1 cellular context compared by ENCODE assay signal in genomic region chr5:138543730-138544104, GRCh38.
TF ChIP-seq lines count a peak whose summit lies in the region.

No MANE protein-coding gene starts in this region.

TF ChIP-seq in HepG2, 621 proteins besides CTCF, POLR2A, EP300 and RAD21 (continued from another document and continues in another):
- TF ChIP-seq TRAFD1 (CRISPR knock-in tag; IDR thresholded peaks at IDR 0.05; ENCODE audit: borderline replicate concordance): no peak
- TF ChIP-seq KLF15 (CRISPR knock-in tag; IDR thresholded peaks at IDR 0.05; ENCODE audit: borderline replicate concordance): 0 out of 2 replicates have a peak, but pooled peaks have one; percentile 0
- TF ChIP-seq ZHX1 (CRISPR knock-in tag; IDR thresholded peaks at IDR 0.05; ENCODE audit: low read depth): 0 out of 2 replicates have a peak, but pooled peaks have one; percentile 15
- no peak for TF ChIP-seq ZNF33A (CRISPR knock-in tag; IDR thresholded peaks at IDR 0.05; ENCODE audit: borderline replicate concordance)
- no peak for TF ChIP-seq ZNF737 (CRISPR knock-in tag; IDR thresholded peaks at IDR 0.05; ENCODE audit: borderline replicate concordance)
- no peak for TF ChIP-seq JDP2 (CRISPR knock-in tag; IDR thresholded peaks at IDR 0.05; ENCODE audit: borderline replicate concordance)
- TF ChIP-seq ZSCAN9 (CRISPR knock-in tag; IDR thresholded peaks at IDR 0.05; ENCODE audit: borderline replicate concordance): no peak
- TF ChIP-seq ISX (CRISPR knock-in tag; conservative IDR thresholded peaks at IDR 0.05): no peak
- no peak for TF ChIP-seq POLR2G (IDR thresholded peaks at IDR 0.05; ENCODE audit: low read depth, low read length)
- TF ChIP-seq ZNF746 (CRISPR knock-in tag; IDR thresholded peaks at IDR 0.05): no peak
- no peak for TF ChIP-seq NBN (conservative IDR thresholded peaks at IDR 0.05)
- no peak for TF ChIP-seq ZNF607 (CRISPR knock-in tag; IDR thresholded peaks at IDR 0.05; ENCODE audit: borderline replicate concordance)
- no peak for TF ChIP-seq ZNF558 (CRISPR knock-in tag; IDR thresholded peaks at IDR 0.05; ENCODE audit: borderline replicate concordance)
- TF ChIP-seq SP2 (CRISPR knock-in tag; IDR thresholded peaks at IDR 0.05): no peak
- TF ChIP-seq MAFG (CRISPR knock-in tag; IDR thresholded peaks at IDR 0.05): no peak
- TF ChIP-seq RFXANK (CRISPR knock-in tag; IDR thresholded peaks at IDR 0.05): no peak
- TF ChIP-seq ZNF292 (CRISPR knock-in tag; IDR thresholded peaks at IDR 0.05; ENCODE audit: borderline replicate concordance, low read depth): no peak
- peak; percentile 52 for TF ChIP-seq ASH2L (IDR thresholded peaks at IDR 0.05; ENCODE audit: insufficient read length, low read depth, low read length)
- TF ChIP-seq ZSCAN29 (CRISPR knock-in tag; conservative IDR thresholded peaks at IDR 0.05): 0 out of 2 replicates have a peak, but pooled peaks have one; percentile 2
- no peak for TF ChIP-seq ATF3 (CRISPR knock-in tag; IDR thresholded peaks at IDR 0.05)
- TF ChIP-seq ZNF703 (CRISPR knock-in tag; IDR thresholded peaks at IDR 0.05; ENCODE audit: borderline replicate concordance): no peak
- no peak for TF ChIP-seq PREB (CRISPR knock-in tag; IDR thresholded peaks at IDR 0.05)
- 0 out of 2 replicates have a peak, but pooled peaks have one; percentile 12 for TF ChIP-seq ZNF20 (CRISPR knock-in tag; IDR thresholded peaks at IDR 0.05)
- TF ChIP-seq NAIF1 (CRISPR knock-in tag; IDR thresholded peaks at IDR 0.05; ENCODE audit: borderline replicate concordance): no peak
- TF ChIP-seq HNF4A (CRISPR knock-in tag; IDR thresholded peaks at IDR 0.05): 0 out of 2 replicates have a peak, but pooled peaks have one; percentile 28
- peak; percentile 30; the same call in 1 of the 2 replicates for TF ChIP-seq ZNF263 (CRISPR knock-in tag; IDR thresholded peaks at IDR 0.05)
- TF ChIP-seq CREB1 (IDR thresholded peaks at IDR 0.05): no peak
- TF ChIP-seq CREB1 (CRISPR knock-in tag; IDR thresholded peaks at IDR 0.05): no peak
- peak; percentile 2; the same call in 1 of the 2 replicates for TF ChIP-seq ZNF777 (CRISPR knock-in tag; IDR thresholded peaks at IDR 0.05)
- TF ChIP-seq HMG20A (CRISPR knock-in tag; IDR thresholded peaks at IDR 0.05; ENCODE audit: borderline replicate concordance): no peak
- no peak for TF ChIP-seq NFAT5 (CRISPR knock-in tag; IDR thresholded peaks at IDR 0.05)
- no peak for TF ChIP-seq RBFOX2 (IDR thresholded peaks at IDR 0.05; ENCODE audit: low read depth, low read length)
- TF ChIP-seq HNF4G (IDR thresholded peaks at IDR 0.05; ENCODE audit: borderline replicate concordance, low read depth, low read length): no peak
- TF ChIP-seq HNF4G (CRISPR knock-in tag; IDR thresholded peaks at IDR 0.05; ENCODE audit: borderline replicate concordance, low read depth): no peak
- no peak for TF ChIP-seq ZNF317 (CRISPR knock-in tag; IDR thresholded peaks at IDR 0.05)
- no peak for TF ChIP-seq FUBP1 (CRISPR knock-in tag; IDR thresholded peaks at IDR 0.05; ENCODE audit: borderline replicate concordance)
- no peak for TF ChIP-seq GFI1 (CRISPR knock-in tag; IDR thresholded peaks at IDR 0.05; ENCODE audit: borderline replicate concordance)
- TF ChIP-seq ZFP36L1 (CRISPR knock-in tag; IDR thresholded peaks at IDR 0.05): no peak
- TF ChIP-seq NR2F1 (CRISPR knock-in tag; IDR thresholded peaks at IDR 0.05): 0 out of 4 replicates have a peak, but pooled peaks of 1 of the 2 experiments have one; percentile 18
- no peak for TF ChIP-seq ZBTB42 (CRISPR knock-in tag; IDR thresholded peaks at IDR 0.05)
- no peak for TF ChIP-seq NCOA1 (CRISPR knock-in tag; IDR thresholded peaks at IDR 0.05)
- no peak for TF ChIP-seq KDM6A (CRISPR knock-in tag; IDR thresholded peaks at IDR 0.05; ENCODE audit: low read depth)
- TF ChIP-seq ARID3A (IDR thresholded peaks at IDR 0.05; ENCODE audit: low read depth, low read length): 0 out of 2 replicates have a peak, but pooled peaks have one; percentile 22
- no peak for TF ChIP-seq ZNF576 (CRISPR knock-in tag; IDR thresholded peaks at IDR 0.05)
- no peak for TF ChIP-seq ZNF605 (CRISPR knock-in tag; IDR thresholded peaks at IDR 0.05)
- no peak for TF ChIP-seq CCDC6 (CRISPR knock-in tag; IDR thresholded peaks at IDR 0.05)
- 0 out of 2 replicates have a peak, but pooled peaks have one; percentile 8 for TF ChIP-seq YEATS4 (CRISPR knock-in tag; IDR thresholded peaks at IDR 0.05; ENCODE audit: borderline replicate concordance)
- TF ChIP-seq ZNF567 (CRISPR knock-in tag; IDR thresholded peaks at IDR 0.05; ENCODE audit: borderline replicate concordance): no peak
- no peak for TF ChIP-seq ZC3H13 (CRISPR knock-in tag; IDR thresholded peaks at IDR 0.05)
- no peak for TF ChIP-seq ZBTB43 (CRISPR knock-in tag; conservative IDR thresholded peaks at IDR 0.05)
- TF ChIP-seq ZFY (CRISPR knock-in tag; IDR thresholded peaks at IDR 0.05): no peak
- no peak for TF ChIP-seq PLSCR1 (CRISPR knock-in tag; IDR thresholded peaks at IDR 0.05; ENCODE audit: borderline replicate concordance)
